Comparison of ENCODE assay signal across 22 cellular contexts in genomic region chr12:73902270-73902669, GRCh38.
"Had no signal": no experiment of that assay in that cellular context is flagged by ENCODE, and none has a peak within 500 bp of the region (broad histone marks: within the 10 kb centered on the region; RNA-seq: fewer than 3 reads in every experiment).

No MANE protein-coding gene starts in this region.

- H3K27ac Mint-ChIP-seq: endodermal cell; naive thymus-derived CD4-positive, alpha-beta T cell had no signal

- H3K9me3 ChIP-seq: heart right ventricle, pancreas, prostate gland, stomach, thoracic aorta, transverse colon had no signal

- FAIRE-seq: endothelial cell of umbilical vein, frontal cortex, pancreas had no signal

- H3K36me3 ChIP-seq: heart right ventricle, pancreas, prostate gland, stomach, thoracic aorta, transverse colon had no signal

- DNase-seq: central memory CD4-positive, alpha-beta T cell; effector CD4-positive, alpha-beta T cell; endodermal cell; heart right ventricle; islet precursor cell; left colon; naive thymus-derived CD4-positive, alpha-beta T cell; pancreas; retina; stimulated activated CD4-positive, alpha-beta T cell treated with anti-CD3 and anti-CD28 coated beads, Interleukin-2, amount 100 ng/mL, for 24 hours; stimulated activated CD4-positive, alpha-beta T cell treated with anti-CD3 and anti-CD28 coated beads, Interleukin-4, amount 100 ng/mL, for 4 hours; stimulated activated naive CD4-positive, alpha-beta T cell; stomach; substantia nigra; transverse colon had no signal

- ATAC-seq: esophagus mucosa; heart right ventricle; left colon; naive thymus-derived CD4-positive, alpha-beta T cell; pancreas; sciatic nerve had no signal

- H3K27me3 Mint-ChIP-seq: naive thymus-derived CD4-positive, alpha-beta T cell had no signal

- H3K9me3 Mint-ChIP-seq: endodermal cell had no signal

- H3K4me1 ChIP-seq: heart right ventricle, pancreas, prostate gland, stomach, transverse colon had no signal

- H3K27ac ChIP-seq: coronary artery, heart right ventricle, pancreas, prostate gland, stomach, thoracic aorta, transverse colon had no signal

- H3K4me1 Mint-ChIP-seq: endodermal cell; naive thymus-derived CD4-positive, alpha-beta T cell had no signal

- H3K4me3 ChIP-seq: coronary artery, heart right ventricle, pancreas, prostate gland, stomach, thoracic aorta, transverse colon had no signal

- H3K36me3 Mint-ChIP-seq: naive thymus-derived CD4-positive, alpha-beta T cell had no signal

- H3K27me3 ChIP-seq: heart right ventricle, pancreas, stomach, transverse colon had no signal

- H3K4me3 Mint-ChIP-seq: endodermal cell; naive thymus-derived CD4-positive, alpha-beta T cell had no signal
